13 cellular contexts compared by ENCODE assay signal in genomic region chr3:65952842-65953241, GRCh38.
A peak's percentile ranks its signal among the peaks of the same experiment; 100 is the strongest.
DNase-seq lines count a peak whose midpoint lies in the region; ATAC-seq and TF ChIP-seq lines count a peak whose summit lies in the region.
"Had no signal": no experiment of that assay in that cellular context is flagged by ENCODE, and none has a peak within 500 bp of the region (broad histone marks: within the 10 kb centered on the region; RNA-seq: fewer than 3 reads in every experiment).

No MANE protein-coding gene starts in this region.

- H3K27me3 ChIP-seq in heart left ventricle (no peaks in the 10 kb centered on the region), hepatocyte (no peaks in the 10 kb centered on the region), parathyroid adenoma (ENCODE audit: control insufficient read depth, insufficient read depth, low read length) (no peaks in the 10 kb centered on the region), vagina (no peaks in the 10 kb centered on the region), MG63 (no peaks in the 10 kb centered on the region)

- no peak overlapping the region for H3K9ac ChIP-seq in parathyroid adenoma

- H3K4me3 ChIP-seq in heart left ventricle: peak overlapping the region in 1 of 12 donors; percentile 18
- no peak overlapping the region for H3K4me3 ChIP-seq in hepatocyte
- H3K4me3 ChIP-seq in parathyroid adenoma (ENCODE audit: low read depth, low read length): no peak overlapping the region
- H3K4me3 ChIP-seq in vagina: no peak overlapping the region
- no peak overlapping the region for H3K4me3 ChIP-seq in MG63
- H3K4me3 ChIP-seq: A549 had no signal

- H3K79me2 ChIP-seq in hepatocyte (peaks cover 59% of the 10 kb centered on the region), parathyroid adenoma (peaks cover 3% of the 10 kb centered on the region)

- H3K27ac ChIP-seq in heart left ventricle (peak overlapping the region; percentile 29 to 81 (median 75)), hepatocyte (peak overlapping the region; percentile 95), parathyroid adenoma (peak overlapping the region; percentile 86), vagina (peak overlapping the region; percentile 61)

- H3K4me2 ChIP-seq in hepatocyte (peak overlapping the region; percentile 61), parathyroid adenoma (ENCODE audit: low read length) (no peak overlapping the region)

- H3K9me3 ChIP-seq in heart left ventricle (no peaks in the 10 kb centered on the region), hepatocyte (ENCODE audit: low read depth) (no peaks in the 10 kb centered on the region), parathyroid adenoma (ENCODE audit: control insufficient read depth, low read length) (no peaks in the 10 kb centered on the region), vagina (no peaks in the 10 kb centered on the region), MG63 (no peaks in the 10 kb centered on the region)
- H3K9me3 ChIP-seq: A549 had no signal

- DNase-seq in heart left ventricle (no peak), left ventricle myocardium superior (no peak), hepatocyte (ENCODE audit: low spot score) (no peak), vagina (ENCODE audit: extremely low spot score in 2 of 2) (no peak), NCI-H1694 treated with DMSO at 0.1 percent for 48 hours (lab: John Stamatoyannopoulos, UW) (no peak), NCI-H2171 (lab: John Stamatoyannopoulos, UW) (no peak), MG63 (no peak)
- DNase-seq: activated CD8-positive, alpha-beta memory T cell treated with anti-CD3 and anti-CD28 coated beads for 24 hours; DMS 273 treated with DMSO at 0.1 percent for 48 hours; naive B cell had no signal

- H4K20me1 ChIP-seq in hepatocyte (ENCODE audit: insufficient read depth, poor library complexity, severe bottlenecking): no peaks in the 10 kb centered on the region

- no peak for ATAC-seq in heart left ventricle
- no peak for ATAC-seq in left ventricle myocardium superior
- ATAC-seq: A549; activated naive CD4-positive, alpha-beta T cell treated with anti-CD3 and anti-CD28 coated beads, Interleukin-2, amount 50 U/mL, for 72 hours had no signal

- intact Hi-C loops in heart left ventricle (cut with DNase I): loop anchor here in 5 of 10 donors (5.0 to 10.0 kb wide), 2 partner anchors 84 to 168 kb away; partner anchors contain the start of gene MAGI1 (in 4 of the 5)
- intact Hi-C loops in left ventricle myocardium superior (cut with micrococcal nuclease): no loop called here
- intact Hi-C loops in vagina (cut with DNase I): no loop called here

- 68 to 77% (median 75%) methylated on average over 1 of the region's 1 CpG for WGBS in heart left ventricle, 4 donors
- 64% methylated on average over 1 of the region's 1 CpG for WGBS in hepatocyte (ENCODE audit: low lambda C conversion rate, missing lambda C conversion rate)

- no peak overlapping the region for H2AFZ ChIP-seq in hepatocyte
- H2AFZ ChIP-seq in parathyroid adenoma: peak overlapping the region; percentile 81

- TF ChIP-seq CTCF in heart left ventricle (IDR thresholded peaks at IDR 0.05) (no peak), hepatocyte (IDR thresholded peaks at IDR 0.05; ENCODE audit: poor library complexity) (no peak), parathyroid adenoma (IDR thresholded peaks at IDR 0.05) (no peak), vagina (IDR thresholded peaks at IDR 0.05) (no peak)

- H3K9me2 ChIP-seq in hepatocyte (replicated peaks; ENCODE audit: insufficient read depth): no peaks in the 10 kb centered on the region

- no peaks in the 10 kb centered on the region for H3K36me3 ChIP-seq in heart left ventricle
- H3K36me3 ChIP-seq in hepatocyte (replicated peaks; ENCODE audit: insufficient read depth, low read depth): no peaks in the 10 kb centered on the region
- no peaks in the 10 kb centered on the region for H3K36me3 ChIP-seq in parathyroid adenoma (ENCODE audit: control insufficient read depth, insufficient read depth, low read length)
- no peaks in the 10 kb centered on the region for H3K36me3 ChIP-seq in vagina
- no peaks in the 10 kb centered on the region for H3K36me3 ChIP-seq in MG63

- no peak for TF ChIP-seq POLR2A in heart left ventricle (IDR thresholded peaks at IDR 0.05)
- TF ChIP-seq POLR2A in vagina (IDR thresholded peaks at IDR 0.05): no peak

- H3K4me1 ChIP-seq in heart left ventricle (peaks cover 14 to 74% (median 49%) of the 10 kb centered on the region in 12 donors), hepatocyte (ENCODE audit: insufficient read depth) (peaks cover 63% of the 10 kb centered on the region), parathyroid adenoma (peaks cover 21% of the 10 kb centered on the region), vagina (peaks cover 21% of the 10 kb centered on the region)
